8 cellular contexts compared by ENCODE assay signal in genomic region chr3:30658328-30659052, GRCh38. TPM values are rescaled to one million over a fixed set of nuclear protein-coding genes. Genes with fewer than 3 reads are reported as not detected.
DNase-seq lines count a peak whose midpoint lies in the region; ATAC-seq and TF ChIP-seq lines count a peak whose summit lies in the region.

No MANE protein-coding gene starts in this region.

- H3K9ac ChIP-seq in OCI-LY1 (ENCODE audit: low read length) (peak overlapping the region; percentile 52; the same call in 1 of the 2 replicates), adipocyte (ENCODE audit: low read length) (peak overlapping the region; percentile 81)

- H3K4me3 ChIP-seq in OCI-LY1 (ENCODE audit: low read depth, low read length, poor library complexity, severe bottlenecking) (peak overlapping the region; percentile 8), adipocyte (ENCODE audit: low read length) (peak overlapping the region; percentile 66), hepatocyte (no peak overlapping the region)

- H3K36me3 Mint-ChIP-seq in stimulated activated naive B cell treated with anti-CD40 and anti-IgM and Interleukin-4, amounts not matched to agents 10 μg/mL and 1 μg/mL and 100 μg/mL, for 72 hours: peaks cover 59 to 73% of the 10 kb centered on the region in 2 donors

- peaks cover 61 to 94% of the 10 kb centered on the region in 2 donors for H3K4me1 Mint-ChIP-seq in stimulated activated naive B cell treated with anti-CD40 and anti-IgM and Interleukin-4, amounts not matched to agents 10 μg/mL and 1 μg/mL and 100 μg/mL, for 72 hours

- H3K9me2 ChIP-seq in OCI-LY1 (ENCODE audit: low read depth, low read length) (no peaks in the 10 kb centered on the region), hepatocyte (replicated peaks; ENCODE audit: insufficient read depth) (no peaks in the 10 kb centered on the region)

- H3K79me2 ChIP-seq in OCI-LY1 (ENCODE audit: insufficient read depth, low read length): no peaks in the 10 kb centered on the region
- peaks cover 24% of the 10 kb centered on the region for H3K79me2 ChIP-seq in hepatocyte

- H3K4me3 Mint-ChIP-seq in stimulated activated naive B cell treated with anti-CD40 and anti-IgM and Interleukin-4, amounts not matched to agents 10 μg/mL and 1 μg/mL and 100 μg/mL, for 72 hours: peak overlapping the region; percentile 26 to 28

- no peaks in the 10 kb centered on the region for H4K20me1 ChIP-seq in OCI-LY1 (ENCODE audit: insufficient read depth, low read length)
- no peaks in the 10 kb centered on the region for H4K20me1 ChIP-seq in hepatocyte (ENCODE audit: insufficient read depth, poor library complexity, severe bottlenecking)

- H3K4me1 ChIP-seq in OCI-LY1 (ENCODE audit: insufficient read depth, low read length, severe bottlenecking): peaks cover 54% of the 10 kb centered on the region
- peaks cover 75% of the 10 kb centered on the region for H3K4me1 ChIP-seq in adipocyte (ENCODE audit: control insufficient read depth, insufficient read depth, low read length)
- H3K4me1 ChIP-seq in hepatocyte (ENCODE audit: insufficient read depth): peaks cover 24% of the 10 kb centered on the region

- peak overlapping the region; percentile 75 for H3K27ac Mint-ChIP-seq in stimulated activated naive B cell treated with anti-CD40 and anti-IgM and Interleukin-4, amounts not matched to agents 10 μg/mL and 1 μg/mL and 100 μg/mL, for 72 hours

- TF ChIP-seq CTCF in OCI-LY1 (IDR thresholded peaks at IDR 0.05; ENCODE audit: low read length) (no peak; the same call in 1 of the 2 replicates), hepatocyte (IDR thresholded peaks at IDR 0.05; ENCODE audit: poor library complexity) (no peak)

- no peaks in the 10 kb centered on the region for H3F3A ChIP-seq in OCI-LY1 (ENCODE audit: insufficient read depth, low read length)

- H3K27me3 ChIP-seq in OCI-LY1 (ENCODE audit: insufficient read depth, low read length) (no peaks in the 10 kb centered on the region), adipocyte (replicated peaks; ENCODE audit: control insufficient read depth, insufficient read depth, low read length) (no peaks in the 10 kb centered on the region), hepatocyte (no peaks in the 10 kb centered on the region)

- 64% methylated on average over 9 of the region's 9 CpGs for WGBS in hepatocyte (ENCODE audit: low lambda C conversion rate, missing lambda C conversion rate)

- H3K9me3 Mint-ChIP-seq in stimulated activated naive B cell treated with anti-CD40 and anti-IgM and Interleukin-4, amounts not matched to agents 10 μg/mL and 1 μg/mL and 100 μg/mL, for 72 hours: no peaks in the 10 kb centered on the region

- H3K27ac ChIP-seq in OCI-LY1 (ENCODE audit: low read depth, low read length, poor library complexity, severe bottlenecking) (peak overlapping the region; percentile 88), hepatocyte (peak overlapping the region; percentile 57)

- ATAC-seq in GM19023 (IDR thresholded peaks at IDR 0.05; ENCODE audit: unreplicated experiment): peak; percentile 80
- peak; percentile 87 for ATAC-seq in HG02981 (IDR thresholded peaks at IDR 0.05; ENCODE audit: unreplicated experiment)
- ATAC-seq in stimulated activated naive B cell treated with anti-CD40 and anti-IgM and Interleukin-4, amounts not matched to agents 10 μg/mL and 1 μg/mL and 100 μg/mL, for 72 hours (replicated peaks): peak; percentile 96 to 97

- H3K27me3 Mint-ChIP-seq in stimulated activated naive B cell treated with anti-CD40 and anti-IgM and Interleukin-4, amounts not matched to agents 10 μg/mL and 1 μg/mL and 100 μg/mL, for 72 hours: no peaks in the 10 kb centered on the region

- H3K9me3 ChIP-seq in OCI-LY1 (ENCODE audit: low read length) (no peaks in the 10 kb centered on the region), adipocyte (ENCODE audit: control insufficient read depth, low read length) (no peaks in the 10 kb centered on the region), hepatocyte (ENCODE audit: low read depth) (no peaks in the 10 kb centered on the region)

- H3K4me2 ChIP-seq in OCI-LY1 (ENCODE audit: low read length) (peak overlapping the region; percentile 51), hepatocyte (peak overlapping the region; percentile 20)

- H3K36me3 ChIP-seq in OCI-LY1 (ENCODE audit: insufficient read depth, low read length): peaks cover 72% of the 10 kb centered on the region
- H3K36me3 ChIP-seq in adipocyte (ENCODE audit: control insufficient read depth, insufficient read depth, low read length, severe bottlenecking): peaks cover 81% of the 10 kb centered on the region
- H3K36me3 ChIP-seq in hepatocyte (replicated peaks; ENCODE audit: insufficient read depth, low read depth): no peaks in the 10 kb centered on the region

- DNase-seq in adipocyte (ENCODE audit: low read depth): peak; percentile 64
- no peak for DNase-seq in hepatocyte (ENCODE audit: low spot score)
- peak; percentile 69 for DNase-seq in stimulated activated naive B cell treated with anti-CD40 and anti-IgM and Interleukin-4, amounts not matched to agents 10 μg/mL and 1 μg/mL and 100 μg/mL, for 72 hours
- DNase-seq in NCI-H2196 treated with DMSO at 0.1 percent for 48 hours (lab: John Stamatoyannopoulos, UW; ENCODE audit: unreplicated experiment): no peak
- DNase-seq in NCI-H2081 treated with DMSO at 0.1 percent for 48 hours (lab: John Stamatoyannopoulos, UW): no peak

- H2AFZ ChIP-seq in OCI-LY1 (ENCODE audit: low read length): no peak overlapping the region
- H2AFZ ChIP-seq in hepatocyte: no peak overlapping the region

RNA-seq across cellular contexts. Expression of gene TGFBR2, which starts 52.1 kb away (rescaled TPM):
- total RNA-seq in hepatocyte: 50.5 and 52.8 TPM in 2 replicates
- polyA plus RNA-seq in hepatocyte: 30.2 and 42.2 TPM in 2 replicates

Comparison
In these comparisons a context has a peak if more than half of its experiments do, and no peak if none do; other contexts are left out.
1. DNase-seq: peak in adipocyte (single experiment) and stimulated activated naive B cell treated with anti-CD40 and anti-IgM and Interleukin-4, amounts not matched to agents 10 μg/mL and 1 μg/mL and 100 μg/mL, for 72 hours (single experiment); none in hepatocyte (single experiment), NCI-H2196 treated with DMSO at 0.1 percent for 48 hours (single experiment) and NCI-H2081 treated with DMSO at 0.1 percent for 48 hours (single experiment).
2. Peak in every context shown above with its lines, with median percentiles within 50 percentile points of each other: ATAC-seq.